Comparison of ENCODE assay signal across 1 cellular context in genomic region chr7:139451638-139452037, GRCh38.
TF ChIP-seq lines count a peak whose summit lies in the region.

No MANE protein-coding gene starts in this region.

TF ChIP-seq in K562, 482 proteins besides CTCF, POLR2A, EP300 and RAD21:
- TF ChIP-seq MTA2 (IDR thresholded peaks at IDR 0.05; ENCODE audit: low read depth) (0 out of 2 replicates have a peak, but pooled peaks have one; percentile 35), ZNF239 (CRISPR knock-in tag; IDR thresholded peaks at IDR 0.05) (peak; percentile 93), TAL1 (IDR thresholded peaks at IDR 0.05) (peak; percentile 59; the same call in 1 of the 2 replicates), FOXK2 (conservative IDR thresholded peaks at IDR 0.05 in 1 of 2, IDR thresholded peaks at IDR 0.05 in 1 of 2; ENCODE audit: low read depth in 2 of 2) (peak in 1 of 2 experiments; percentile 61; a peak in 1 of 4 replicates), POLR2AphosphoS5 (IDR thresholded peaks at IDR 0.05; ENCODE audit: control insufficient read depth, insufficient read depth, low read depth, low read length) (0 out of 2 replicates have a peak, but pooled peaks have one; percentile 20), CAMTA2 (CRISPR knock-in tag; conservative IDR thresholded peaks at IDR 0.05) (no peak), SNAPC5 (CRISPR knock-in tag; IDR thresholded peaks at IDR 0.05) (no peak), L3MBTL2 (IDR thresholded peaks at IDR 0.05) (peak; percentile 20; the same call in 1 of the 2 replicates), CBX3 (IDR thresholded peaks at IDR 0.05; ENCODE audit: borderline replicate concordance in 1 of 2, low read length in 2 of 2) (0 out of 3 replicates have a peak, but pooled peaks of 1 of the 2 experiments have one; percentile 38), TEAD4 (IDR thresholded peaks at IDR 0.05; ENCODE audit: low read length) (peak; percentile 51; the same call in 1 of the 2 replicates), TEAD4 (CRISPR knock-in tag; IDR thresholded peaks at IDR 0.05; ENCODE audit: borderline replicate concordance) (no peak), ARNT (IDR thresholded peaks at IDR 0.05) (peak in 1 of 2 experiments; percentile 57; a peak in 1 of 4 replicates), MNT (conservative IDR thresholded peaks at IDR 0.05) (peak; percentile 59 to 69), GATA2 (CRISPR knock-in tag; IDR thresholded peaks at IDR 0.05) (0 out of 2 replicates have a peak, but pooled peaks have one; percentile 29), VEZF1 (CRISPR knock-in tag; IDR thresholded peaks at IDR 0.05) (peak; percentile 37), PKNOX1 (IDR thresholded peaks at IDR 0.05) (peak; percentile 81), ARID1B (IDR thresholded peaks at IDR 0.05) (peak; percentile 74), FOSL1 (tag; conservative IDR thresholded peaks at IDR 0.05) (peak; percentile 76), ZFP91 (CRISPR knock-in tag; IDR thresholded peaks at IDR 0.05) (no peak), DPF2 (IDR thresholded peaks at IDR 0.05) (peak; percentile 39; the same call in 1 of the 2 replicates), ZNF668 (CRISPR knock-in tag; IDR thresholded peaks at IDR 0.05) (no peak), ZBTB11 (CRISPR knock-in tag; IDR thresholded peaks at IDR 0.05) (peak in 1 of 3 experiments; percentile 55; a peak in 1 of 6 replicates), USF2 (CRISPR knock-in tag; IDR thresholded peaks at IDR 0.05) (peak; percentile 42), SPI1 (IDR thresholded peaks at IDR 0.05; ENCODE audit: borderline replicate concordance, low read depth, low read length) (peak; percentile 70; the same call in 1 of the 2 replicates), NEUROD1 (IDR thresholded peaks at IDR 0.05; ENCODE audit: borderline replicate concordance, low read depth, low read length, partially characterized antibody) (no peak), CBFA2T2 (conservative IDR thresholded peaks at IDR 0.05) (peak; percentile 71), SMARCC2 (IDR thresholded peaks at IDR 0.05; ENCODE audit: low read depth) (0 out of 2 replicates have a peak, but pooled peaks have one; percentile 27), CREM (IDR thresholded peaks at IDR 0.05; ENCODE audit: low read depth) (0 out of 2 replicates have a peak, but pooled peaks have one; percentile 10), KLF16 (IDR thresholded peaks at IDR 0.05) (0 out of 2 replicates have a peak, but pooled peaks have one; percentile 12), ZNF12 (CRISPR knock-in tag; IDR thresholded peaks at IDR 0.05) (no peak), MAX (CRISPR knock-in tag; IDR thresholded peaks at IDR 0.05) (peak; percentile 50; the same call in 1 of the 2 replicates), EGR1 (conservative IDR thresholded peaks at IDR 0.05) (peak; percentile 51; the same call in 1 of the 2 replicates), NUFIP1 (IDR thresholded peaks at IDR 0.05; ENCODE audit: partially characterized antibody) (no peak), SOX6 (IDR thresholded peaks at IDR 0.05) (no peak), ATF3 (IDR thresholded peaks at IDR 0.05) (no peak), ATF3 (CRISPR knock-in tag; conservative IDR thresholded peaks at IDR 0.05) (0 out of 2 replicates have a peak, but pooled peaks have one; percentile 47), ZNF79 (CRISPR knock-in tag; IDR thresholded peaks at IDR 0.05; ENCODE audit: low read depth) (no peak), RBBP5 (IDR thresholded peaks at IDR 0.05; ENCODE audit: borderline replicate concordance, insufficient read depth, low read length, poor library complexity, severe bottlenecking) (peak; percentile 36), CBFA2T3 (IDR thresholded peaks at IDR 0.05) (peak; percentile 81), TCF3 (CRISPR knock-in tag; IDR thresholded peaks at IDR 0.05) (peak; percentile 75), JUND (IDR thresholded peaks at IDR 0.05; ENCODE audit: borderline replicate concordance, low read depth, low read length) (0 out of 2 replicates have a peak, but pooled peaks have one; percentile 23), JUND (tag; IDR thresholded peaks at IDR 0.05; ENCODE audit: borderline replicate concordance, low read depth, low read length) (peak; percentile 25; the same call in 1 of the 3 replicates), USF1 (CRISPR knock-in tag; IDR thresholded peaks at IDR 0.05) (peak; percentile 71), TFAP4 (CRISPR knock-in tag; IDR thresholded peaks at IDR 0.05; ENCODE audit: borderline replicate concordance) (peak; percentile 29; the same call in 1 of the 2 replicates)
